Comparison of ENCODE assay signal across 19 cellular contexts in the genomic region with DNA sequence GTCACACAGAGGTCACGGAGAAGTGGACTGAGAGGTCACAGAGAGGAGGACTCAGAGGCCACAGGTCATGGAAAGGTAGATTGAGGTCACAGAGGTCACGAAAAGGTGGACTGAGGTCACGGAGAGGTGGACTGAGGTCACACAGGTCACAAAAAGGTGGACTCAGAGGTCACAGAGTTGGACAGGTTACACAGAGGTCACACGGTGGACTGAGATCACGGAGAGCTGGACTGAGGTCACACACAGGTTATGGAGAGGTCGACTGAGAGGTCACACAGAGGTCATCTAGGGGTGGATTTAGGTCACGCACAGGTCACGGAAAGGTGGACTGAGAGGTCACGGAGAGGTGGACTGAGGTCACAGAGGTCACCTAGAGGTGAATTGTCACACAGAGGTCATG. TPM values are rescaled to one million over a fixed set of nuclear protein-coding genes. Genes with fewer than 3 reads are reported as not detected.
DNase-seq lines count a peak whose midpoint lies in the region; ATAC-seq, FAIRE-seq and TF ChIP-seq lines count a peak whose summit lies in the region.
"Had no signal": no experiment of that assay in that cellular context is flagged by ENCODE, and none has a peak within 500 bp of the region (broad histone marks: within the 10 kb centered on the region; RNA-seq: fewer than 3 reads in every experiment).

No MANE protein-coding gene starts in this region.

- peaks cover 47% of the 10 kb centered on the region for H3K36me3 Mint-ChIP-seq in activated CD4-positive, alpha-beta memory T cell treated with anti-CD3 and anti-CD28 coated beads, Interleukin-2, amount 10 ng/mL, durations not matched to agents 7 days and 5 days (ENCODE audit: low read depth)
- H3K36me3 Mint-ChIP-seq in activated CD4-positive, alpha-beta memory T cell treated with anti-CD3 and anti-CD28 coated beads for 36 hours = peaks cover 42% of the 10 kb centered on the region
- H3K36me3 Mint-ChIP-seq in chondrocyte (ENCODE audit: low read depth) = peaks cover 43% of the 10 kb centered on the region
- peaks cover 64% of the 10 kb centered on the region for H3K36me3 Mint-ChIP-seq in stimulated activated effector memory CD8-positive, alpha-beta T cell treated with anti-CD3 and anti-CD28 coated beads, Interleukin-12 subunit alpha, Interleukin-12 subunit beta, amount 100 ng/mL, for 72 hours

- no peak for ATAC-seq in stimulated activated effector memory CD8-positive, alpha-beta T cell treated with anti-CD3 and anti-CD28 coated beads, Interleukin-12 subunit alpha, Interleukin-12 subunit beta, amount 100 ng/mL, for 72 hours
- no peak for ATAC-seq in GM19397 (IDR thresholded peaks at IDR 0.05; ENCODE audit: unreplicated experiment)
- ATAC-seq: activated T-cell treated with anti-CD3 and anti-CD28 coated beads, Interleukin-2, amount 50 U/mL, for 72 hours had no signal

- CTCF ChIA-PET in activated CD4-positive, alpha-beta memory T cell treated with anti-CD3 and anti-CD28 coated beads, Interleukin-2, amount 10 ng/mL, durations not matched to agents 7 days and 5 days (lab: Charles Lee) = interaction anchor here (1.8 kb wide), 1 partner anchor 55 kb away, joined by 6 read pairs; the partner anchor contains the start of gene MAPK8IP3
- CTCF ChIA-PET in activated CD4-positive, alpha-beta memory T cell treated with anti-CD3 and anti-CD28 coated beads for 36 hours (lab: Charles Lee) = no interaction called here

- H3K4me3 Mint-ChIP-seq in activated CD4-positive, alpha-beta memory T cell treated with anti-CD3 and anti-CD28 coated beads, Interleukin-2, amount 10 ng/mL, durations not matched to agents 7 days and 5 days = no peak overlapping the region
- H3K4me3 Mint-ChIP-seq in activated CD4-positive, alpha-beta memory T cell treated with anti-CD3 and anti-CD28 coated beads for 36 hours = no peak overlapping the region
- no peak overlapping the region for H3K4me3 Mint-ChIP-seq in chondrocyte (ENCODE audit: unreplicated experiment)
- no peak overlapping the region for H3K4me3 Mint-ChIP-seq in stimulated activated effector memory CD8-positive, alpha-beta T cell treated with anti-CD3 and anti-CD28 coated beads, Interleukin-12 subunit alpha, Interleukin-12 subunit beta, amount 100 ng/mL, for 72 hours
- H3K4me3 Mint-ChIP-seq: activated T-cell treated with anti-CD3 and anti-CD28 coated beads, Interleukin-2, amount 50 U/mL, for 72 hours had no signal

- no peak overlapping the region for H3K27ac Mint-ChIP-seq in activated CD4-positive, alpha-beta memory T cell treated with anti-CD3 and anti-CD28 coated beads, Interleukin-2, amount 10 ng/mL, durations not matched to agents 7 days and 5 days
- no peak overlapping the region for H3K27ac Mint-ChIP-seq in activated CD4-positive, alpha-beta memory T cell treated with anti-CD3 and anti-CD28 coated beads for 36 hours
- H3K27ac Mint-ChIP-seq in chondrocyte (ENCODE audit: unreplicated experiment) = peak overlapping the region; percentile 43
- H3K27ac Mint-ChIP-seq in stimulated activated effector memory CD8-positive, alpha-beta T cell treated with anti-CD3 and anti-CD28 coated beads, Interleukin-12 subunit alpha, Interleukin-12 subunit beta, amount 100 ng/mL, for 72 hours = peak overlapping the region; percentile 76

- TF ChIP-seq CTCF in chondrocyte (IDR thresholded peaks at IDR 0.05) = no peak

- DNase-seq in activated CD4-positive, alpha-beta memory T cell treated with anti-CD3 and anti-CD28 coated beads, Interleukin-2, amount 10 ng/mL, durations not matched to agents 7 days and 5 days = peak; percentile 21
- DNase-seq in activated CD4-positive, alpha-beta memory T cell treated with anti-CD3 and anti-CD28 coated beads for 36 hours = no peak
- no peak for DNase-seq in HTR-8/SVneo (ENCODE audit: insufficient read length, low spot score)
- no peak for DNase-seq in chondrocyte (ENCODE audit: low spot score)
- no peak for DNase-seq in stimulated activated effector memory CD8-positive, alpha-beta T cell treated with anti-CD3 and anti-CD28 coated beads, Interleukin-12 subunit alpha, Interleukin-12 subunit beta, amount 100 ng/mL, for 72 hours (ENCODE audit: low spot score in 2 of 2)
- DNase-seq in NCI-H1048 (lab: John Stamatoyannopoulos, UW) = no peak
- no peak for DNase-seq in HCEC 1CT
- DNase-seq: ACHN; activated CD4-positive, CD25-positive, alpha-beta regulatory T cell treated with anti-CD3 and anti-CD28 coated beads, Interleukin-2, amount 50 U/mL, for 72 hours; activated T-cell treated with anti-CD3 and anti-CD28 coated beads, Interleukin-2, amount 50 U/mL, for 72 hours; aorta; COR-L47; H7; heart left ventricle; islet precursor cell; NCI-H2107; right cardiac atrium; stimulated activated CD4-positive, alpha-beta T cell treated with anti-CD3 and anti-CD28 coated beads, Interleukin-1b, Interleukin-23, amount 100 ng/mL, for 48 hours had no signal

- POLR2A ChIA-PET in activated CD4-positive, alpha-beta memory T cell treated with anti-CD3 and anti-CD28 coated beads, Interleukin-2, amount 10 ng/mL, durations not matched to agents 7 days and 5 days (lab: Charles Lee) = interaction anchor here (1.5 kb wide), 1 partner anchor 55 kb away, joined by 4 read pairs; the partner anchor contains the start of gene MAPK8IP3
- POLR2A ChIA-PET in activated CD4-positive, alpha-beta memory T cell treated with anti-CD3 and anti-CD28 coated beads for 36 hours (lab: Charles Lee) = interaction anchor here (0.6 to 0.7 kb wide), 2 partner anchors 111 to 1256 kb away, joined by 3 read pairs; no protein-coding TSS in a partner anchor

- FAIRE-seq in HTR-8/SVneo (lab: Jason Lieb, UNC) = peak; percentile 9

- no peaks in the 10 kb centered on the region for H3K9me3 Mint-ChIP-seq in activated CD4-positive, alpha-beta memory T cell treated with anti-CD3 and anti-CD28 coated beads, Interleukin-2, amount 10 ng/mL, durations not matched to agents 7 days and 5 days
- H3K9me3 Mint-ChIP-seq in activated CD4-positive, alpha-beta memory T cell treated with anti-CD3 and anti-CD28 coated beads for 36 hours = no peaks in the 10 kb centered on the region
- H3K9me3 Mint-ChIP-seq in chondrocyte (ENCODE audit: low read depth) = no peaks in the 10 kb centered on the region
- H3K9me3 Mint-ChIP-seq in stimulated activated effector memory CD8-positive, alpha-beta T cell treated with anti-CD3 and anti-CD28 coated beads, Interleukin-12 subunit alpha, Interleukin-12 subunit beta, amount 100 ng/mL, for 72 hours = no peaks in the 10 kb centered on the region
- H3K9me3 Mint-ChIP-seq: activated T-cell treated with anti-CD3 and anti-CD28 coated beads, Interleukin-2, amount 50 U/mL, for 72 hours had no signal

- intact Hi-C loops in activated CD4-positive, alpha-beta memory T cell treated with anti-CD3 and anti-CD28 coated beads for 36 hours (cut with micrococcal nuclease) = no loop called here

- no peaks in the 10 kb centered on the region for H3K27me3 Mint-ChIP-seq in activated CD4-positive, alpha-beta memory T cell treated with anti-CD3 and anti-CD28 coated beads, Interleukin-2, amount 10 ng/mL, durations not matched to agents 7 days and 5 days
- no peaks in the 10 kb centered on the region for H3K27me3 Mint-ChIP-seq in activated CD4-positive, alpha-beta memory T cell treated with anti-CD3 and anti-CD28 coated beads for 36 hours
- no peaks in the 10 kb centered on the region for H3K27me3 Mint-ChIP-seq in chondrocyte (ENCODE audit: low read depth)

- peaks cover 22% of the 10 kb centered on the region for H3K4me1 Mint-ChIP-seq in activated CD4-positive, alpha-beta memory T cell treated with anti-CD3 and anti-CD28 coated beads, Interleukin-2, amount 10 ng/mL, durations not matched to agents 7 days and 5 days
- H3K4me1 Mint-ChIP-seq in activated CD4-positive, alpha-beta memory T cell treated with anti-CD3 and anti-CD28 coated beads for 36 hours (ENCODE audit: low read depth) = peaks cover 11% of the 10 kb centered on the region
- peaks cover 9% of the 10 kb centered on the region for H3K4me1 Mint-ChIP-seq in chondrocyte (ENCODE audit: low read depth)
- peaks cover 29% of the 10 kb centered on the region for H3K4me1 Mint-ChIP-seq in stimulated activated effector memory CD8-positive, alpha-beta T cell treated with anti-CD3 and anti-CD28 coated beads, Interleukin-12 subunit alpha, Interleukin-12 subunit beta, amount 100 ng/mL, for 72 hours

RNA-seq across cellular contexts. Expression of gene JPT2, which starts 27.0 kb away (rescaled TPM):
- total RNA-seq in activated CD4-positive, alpha-beta memory T cell treated with anti-CD3 and anti-CD28 coated beads, Interleukin-2, amount 10 ng/mL, durations not matched to agents 7 days and 5 days = 10 to 100 TPM; 44.9 to 48.9 TPM
- 10 to 100 TPM; 62.1 to 65.9 TPM for total RNA-seq in activated CD4-positive, alpha-beta memory T cell treated with anti-CD3 and anti-CD28 coated beads for 36 hours
- 59.2 to 65.9 TPM (median 63.0 TPM) in 3 replicates for total RNA-seq in chondrocyte

RNA-seq across cellular contexts. Expression of gene CRAMP1, which starts 38.9 kb away (rescaled TPM):
- total RNA-seq in activated CD4-positive, alpha-beta memory T cell treated with anti-CD3 and anti-CD28 coated beads, Interleukin-2, amount 10 ng/mL, durations not matched to agents 7 days and 5 days = 10 to 100 TPM; 24.2 to 24.5 TPM
- total RNA-seq in activated CD4-positive, alpha-beta memory T cell treated with anti-CD3 and anti-CD28 coated beads for 36 hours = 10 to 100 TPM; 14.5 to 14.6 TPM
- total RNA-seq in chondrocyte = 17.8 to 21.2 TPM (median 20.5 TPM) in 3 replicates

RNA-seq across cellular contexts. Expression of gene IFT140, which starts 39.2 kb away (rescaled TPM):
- 1 to 10 TPM; 7.7 to 9.1 TPM for total RNA-seq in activated CD4-positive, alpha-beta memory T cell treated with anti-CD3 and anti-CD28 coated beads, Interleukin-2, amount 10 ng/mL, durations not matched to agents 7 days and 5 days
- 1 to 10 TPM; 8.4 to 9.5 TPM for total RNA-seq in activated CD4-positive, alpha-beta memory T cell treated with anti-CD3 and anti-CD28 coated beads for 36 hours
- 15.0 to 23.2 TPM (median 17.8 TPM) in 3 replicates for total RNA-seq in chondrocyte

RNA-seq across cellular contexts. Expression of gene MAPK8IP3, which starts 54.9 kb away (rescaled TPM):
- total RNA-seq in activated CD4-positive, alpha-beta memory T cell treated with anti-CD3 and anti-CD28 coated beads, Interleukin-2, amount 10 ng/mL, durations not matched to agents 7 days and 5 days = 10 to 100 TPM; 93.4 to 96.8 TPM
- total RNA-seq in activated CD4-positive, alpha-beta memory T cell treated with anti-CD3 and anti-CD28 coated beads for 36 hours = 10 to 100 TPM; 51.7 to 56.8 TPM
- total RNA-seq in chondrocyte = 53.8 to 66.0 TPM (median 56.4 TPM) in 3 replicates

Comparison
In these comparisons a context has a peak if more than half of its experiments do, and no peak if none do; other contexts are left out.
1. H3K27ac Mint-ChIP-seq: peak in chondrocyte (single experiment) and stimulated activated effector memory CD8-positive, alpha-beta T cell treated with anti-CD3 and anti-CD28 coated beads, Interleukin-12 subunit alpha, Interleukin-12 subunit beta, amount 100 ng/mL, for 72 hours (single experiment); none in activated CD4-positive, alpha-beta memory T cell treated with anti-CD3 and anti-CD28 coated beads, Interleukin-2, amount 10 ng/mL, durations not matched to agents 7 days and 5 days (single experiment) and activated CD4-positive, alpha-beta memory T cell treated with anti-CD3 and anti-CD28 coated beads for 36 hours (single experiment).